Comparison of ENCODE assay signal across 21 cellular contexts in genomic region chr7:71824356-71824755, GRCh38.
DNase-seq lines count a peak whose midpoint lies in the region; ATAC-seq, FAIRE-seq and TF ChIP-seq lines count a peak whose summit lies in the region.
"Had no signal": no experiment of that assay in that cellular context is flagged by ENCODE, and none has a peak within 500 bp of the region (broad histone marks: within the 10 kb centered on the region; RNA-seq: fewer than 3 reads in every experiment).

No MANE protein-coding gene starts in this region.

- peaks cover 4 to 24% (median 8%) of the 10 kb centered on the region in 11 donors for H3K9me3 Mint-ChIP-seq in naive thymus-derived CD4-positive, alpha-beta T cell

- no peak overlapping the region for H3K4me3 Mint-ChIP-seq in naive thymus-derived CD4-positive, alpha-beta T cell
- H3K4me3 Mint-ChIP-seq: activated CD8-positive, alpha-beta T cell treated with anti-CD3 and anti-CD28 coated beads for 36 hours; activated naive CD8-positive, alpha-beta T cell; activated T-cell treated with anti-CD3 and anti-CD28 coated beads, Interleukin-2, amount 50 U/mL, for 72 hours; stimulated activated naive CD8-positive, alpha-beta T cell treated with anti-CD3 and anti-CD28 coated beads, Interleukin-15, Interleukin-2, amounts not matched to agents 100 ng/mL and 50 ng/mL, for 24 hours had no signal

- no peak overlapping the region for H3K4me3 ChIP-seq in adipocyte (ENCODE audit: low read length)
- H3K4me3 ChIP-seq in pancreas, result no peak overlapping the region
- H3K4me3 ChIP-seq in naive thymus-derived CD4-positive, alpha-beta T cell (ENCODE audit: low read length), result no peak overlapping the region
- H3K4me3 ChIP-seq: cardiac muscle cell, right atrium auricular region had no signal

- H3K27me3 ChIP-seq in adipocyte (replicated peaks; ENCODE audit: control insufficient read depth, insufficient read depth, low read length) (no peaks in the 10 kb centered on the region), pancreas (no peaks in the 10 kb centered on the region)
- H3K27me3 ChIP-seq in naive thymus-derived CD4-positive, alpha-beta T cell (ENCODE audit: control insufficient read depth in 2 of 2, insufficient read depth in 2 of 2, low read length in 2 of 2), result no peaks in the 10 kb centered on the region
- H3K27me3 ChIP-seq: cardiac muscle cell, right atrium auricular region had no signal

- H3K27me3 Mint-ChIP-seq in naive thymus-derived CD4-positive, alpha-beta T cell, result no peaks in the 10 kb centered on the region
- H3K27me3 Mint-ChIP-seq: activated CD8-positive, alpha-beta T cell treated with anti-CD3 and anti-CD28 coated beads for 36 hours; stimulated activated naive CD8-positive, alpha-beta T cell treated with anti-CD3 and anti-CD28 coated beads, Interleukin-15, Interleukin-2, amounts not matched to agents 100 ng/mL and 50 ng/mL, for 24 hours had no signal

- peak overlapping the region in 1 of 4 donors; percentile 48 for H3K27ac ChIP-seq in pancreas
- no peak overlapping the region for H3K27ac ChIP-seq in naive thymus-derived CD4-positive, alpha-beta T cell (ENCODE audit: low read depth, low read length)
- H3K27ac ChIP-seq: cardiac muscle cell, KMS-11, right atrium auricular region, VCaP had no signal

- in situ Hi-C loops in G401 (cut with HindIII; ENCODE audit: low sequenced_read_pairs), result no loop called here

- peaks cover 0 to 4% (median 0%) of the 10 kb centered on the region in 5 donors for H3K36me3 Mint-ChIP-seq in naive thymus-derived CD4-positive, alpha-beta T cell
- H3K36me3 Mint-ChIP-seq: activated naive CD8-positive, alpha-beta T cell had no signal

- no peak overlapping the region for H3K9ac ChIP-seq in adipocyte (ENCODE audit: low read length)
- H3K9ac ChIP-seq: KMS-11 had no signal

- DNase-seq in G401 (ENCODE audit: low spot score) (peak; percentile 54), adipocyte (ENCODE audit: low read depth) (peak; percentile 6), fibroblast of peridontal ligament (ENCODE audit: extremely low read depth) (peak; percentile 15), pancreas (peak in 3 of 6 donors; percentile 13 to 39 (median 22)), hepatic stellate cell (ENCODE audit: low spot score) (no peak), activated T-cell treated with anti-CD3 and anti-CD28 coated beads for 4 hours (no peak)
- no peak for DNase-seq in naive thymus-derived CD4-positive, alpha-beta T cell
- DNase-seq: activated CD8-positive, alpha-beta T cell treated with anti-CD3 and anti-CD28 coated beads for 36 hours; activated T-cell treated with anti-CD3 and anti-CD28 coated beads, Interleukin-2, amount 50 U/mL, for 72 hours; effector CD8-positive, alpha-beta T cell; HCEC 1CT; NCI-H1092 treated with DMSO at 0.1 percent for 48 hours; NCI-H524 treated with DMSO at 0.1 percent for 48 hours; SHP77 treated with DMSO at 0.1 percent for 48 hours had no signal

- peaks cover 14% of the 10 kb centered on the region for H3K4me1 ChIP-seq in adipocyte (ENCODE audit: control insufficient read depth, insufficient read depth, low read length)
- no peaks in the 10 kb centered on the region for H3K4me1 ChIP-seq in pancreas
- H3K4me1 ChIP-seq in naive thymus-derived CD4-positive, alpha-beta T cell (ENCODE audit: control insufficient read depth in 2 of 2, insufficient read depth in 2 of 2, low read length in 2 of 2), result no peaks in the 10 kb centered on the region
- H3K4me1 ChIP-seq: right atrium auricular region had no signal

- H3K27ac Mint-ChIP-seq in naive thymus-derived CD4-positive, alpha-beta T cell, result no peak overlapping the region
- H3K27ac Mint-ChIP-seq: activated CD8-positive, alpha-beta T cell treated with anti-CD3 and anti-CD28 coated beads for 36 hours; activated naive CD8-positive, alpha-beta T cell; activated T-cell treated with anti-CD3 and anti-CD28 coated beads, Interleukin-2, amount 50 U/mL, for 72 hours; stimulated activated naive CD8-positive, alpha-beta T cell treated with anti-CD3 and anti-CD28 coated beads, Interleukin-15, Interleukin-2, amounts not matched to agents 100 ng/mL and 50 ng/mL, for 24 hours had no signal

- no peak for TF ChIP-seq CTCF in pancreas (IDR thresholded peaks at IDR 0.05)

- FAIRE-seq in pancreas (lab: Jason Lieb, UNC), result no peak

- H3K36me3 ChIP-seq in adipocyte (ENCODE audit: control insufficient read depth, insufficient read depth, low read length, severe bottlenecking) (no peaks in the 10 kb centered on the region), pancreas (no peaks in the 10 kb centered on the region)
- no peaks in the 10 kb centered on the region for H3K36me3 ChIP-seq in naive thymus-derived CD4-positive, alpha-beta T cell (ENCODE audit: control insufficient read depth in 2 of 3, insufficient read depth in 3 of 3, low read length in 3 of 3)
- H3K36me3 ChIP-seq: cardiac muscle cell, right atrium auricular region had no signal

- CTCF ChIA-PET in naive thymus-derived CD4-positive, alpha-beta T cell (lab: Charles Lee), result no interaction called here

- no peaks in the 10 kb centered on the region for H3K4me1 Mint-ChIP-seq in naive thymus-derived CD4-positive, alpha-beta T cell

- WGBS in pancreas, 2 donors, result 50 to 62% methylated on average over 7 of the region's 7 CpGs

- peak; percentile 52 to 59 (median 54) for ATAC-seq in pancreas
- ATAC-seq in HG03442 (IDR thresholded peaks at IDR 0.05; ENCODE audit: unreplicated experiment), result no peak
- no peak for ATAC-seq in naive thymus-derived CD4-positive, alpha-beta T cell
- ATAC-seq: activated CD8-positive, alpha-beta T cell treated with anti-CD3 and anti-CD28 coated beads for 36 hours; activated T-cell treated with anti-CD3 and anti-CD28 coated beads, Interleukin-2, amount 50 U/mL, for 72 hours had no signal

- intact Hi-C loops in pancreas (cut with DNase I), result no loop called here
- intact Hi-C loops in naive thymus-derived CD4-positive, alpha-beta T cell (cut with micrococcal nuclease), result loop anchor here in 1 of 2 donors (10.0 kb wide), 1 partner anchor 60 kb away; no protein-coding TSS in a partner anchor

- no peaks in the 10 kb centered on the region for H3K9me3 ChIP-seq in adipocyte (ENCODE audit: control insufficient read depth, low read length)
- no peaks in the 10 kb centered on the region for H3K9me3 ChIP-seq in pancreas
- no peaks in the 10 kb centered on the region for H3K9me3 ChIP-seq in naive thymus-derived CD4-positive, alpha-beta T cell (ENCODE audit: control insufficient read depth in 2 of 3, low read length in 3 of 3)
- H3K9me3 ChIP-seq: right atrium auricular region had no signal

- POLR2A ChIA-PET in naive thymus-derived CD4-positive, alpha-beta T cell (lab: Charles Lee), result no interaction called here

Comparison
In these comparisons a context has a peak if more than half of its experiments do, and no peak if none do; other contexts are left out.
1. DNase-seq: peak in G401 (single experiment), adipocyte (single experiment) and fibroblast of peridontal ligament (single experiment); none in hepatic stellate cell (single experiment), naive thymus-derived CD4-positive, alpha-beta T cell (0 of 9) and activated T-cell treated with anti-CD3 and anti-CD28 coated beads for 4 hours (single experiment).
2. ATAC-seq: peak in pancreas (4 of 4); none in HG03442 (single experiment) and naive thymus-derived CD4-positive, alpha-beta T cell (single experiment).